1 cellular context compared by ENCODE assay signal in genomic region chr2:216774620-216775019, GRCh38.
TF ChIP-seq lines count a peak whose summit lies in the region.

No MANE protein-coding gene starts in this region.

TF ChIP-seq in GM23338, 12 proteins besides CTCF, POLR2A, EP300 and RAD21 (continued from another document):
- TF ChIP-seq ZNF462 (CRISPR knock-in tag; IDR thresholded peaks at IDR 0.05) = no peak
